In the genomic region with DNA sequence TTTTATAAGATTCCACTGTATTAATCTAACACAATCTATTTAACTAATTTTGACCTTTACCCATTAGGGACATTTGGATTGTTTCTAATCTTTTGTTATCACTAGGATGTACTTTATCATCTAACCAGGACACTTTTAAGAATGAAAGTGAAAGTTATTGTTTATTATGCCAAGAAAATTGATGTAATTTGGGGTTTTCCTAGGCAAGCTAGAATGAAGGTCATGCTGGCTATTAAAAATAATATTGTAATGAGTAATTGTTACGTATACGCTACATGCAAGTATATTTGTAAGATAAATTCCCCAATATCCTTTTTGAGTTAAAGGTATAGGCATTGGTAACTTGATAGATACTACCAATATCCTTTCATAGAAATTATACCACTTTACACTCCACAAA, we compare ENCODE assay signal across 1 cellular context.
TF ChIP-seq lines count a peak whose summit lies in the region.

No MANE protein-coding gene starts in this region.

TF ChIP-seq in A549, 52 proteins besides CTCF, POLR2A, EP300 and RAD21 (continued from another document):
- TF ChIP-seq, protein P1, sequence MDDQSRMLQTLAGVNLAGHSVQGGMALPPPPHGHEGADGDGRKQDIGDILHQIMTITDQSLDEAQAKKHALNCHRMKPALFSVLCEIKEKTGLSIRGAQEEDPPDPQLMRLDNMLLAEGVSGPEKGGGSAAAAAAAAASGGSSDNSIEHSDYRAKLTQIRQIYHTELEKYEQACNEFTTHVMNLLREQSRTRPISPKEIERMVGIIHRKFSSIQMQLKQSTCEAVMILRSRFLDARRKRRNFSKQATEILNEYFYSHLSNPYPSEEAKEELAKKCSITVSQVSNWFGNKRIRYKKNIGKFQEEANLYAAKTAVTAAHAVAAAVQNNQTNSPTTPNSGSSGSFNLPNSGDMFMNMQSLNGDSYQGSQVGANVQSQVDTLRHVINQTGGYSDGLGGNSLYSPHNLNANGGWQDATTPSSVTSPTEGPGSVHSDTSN (IDR thresholded peaks at IDR 0.05), result no peak
TF ChIP-seq in A549: peak in this region for 0.
